ENCODE assay signal across 8 cellular contexts in the genomic region with DNA sequence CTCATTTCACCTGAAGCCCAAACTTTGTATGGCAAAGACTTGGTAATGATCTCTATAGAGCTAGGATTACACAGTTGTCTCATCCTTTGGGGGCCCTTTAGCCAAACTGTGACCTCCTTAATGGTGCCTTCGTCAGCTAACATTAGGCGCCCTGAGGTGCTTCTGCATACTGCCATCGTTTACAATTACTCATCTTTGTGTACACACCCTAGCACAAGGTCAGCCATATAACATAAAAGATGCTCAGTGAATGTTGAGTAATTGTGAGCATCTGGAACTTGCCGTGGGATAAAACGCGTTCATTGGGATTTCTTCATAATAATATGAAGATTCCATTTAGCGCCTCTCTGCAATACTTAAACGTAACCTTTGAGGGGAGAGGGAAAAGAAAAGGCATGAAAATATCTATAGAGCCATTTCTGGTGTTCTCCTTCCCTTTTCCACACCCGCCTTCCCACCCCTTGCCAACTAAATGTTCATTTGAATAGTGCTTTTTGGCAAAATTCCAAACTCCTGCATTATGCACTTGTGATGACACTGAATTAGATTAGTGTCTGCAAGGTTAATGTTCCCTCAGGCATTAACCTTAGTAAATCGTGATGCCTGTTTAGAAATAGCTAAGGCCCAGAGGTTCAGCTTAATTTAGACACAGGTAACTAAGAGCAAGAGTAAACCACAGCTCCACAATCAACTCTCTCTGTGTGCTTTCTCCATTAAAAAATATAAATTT. TPM values are rescaled to one million over a fixed set of nuclear protein-coding genes. Genes with fewer than 3 reads are reported as not detected.
DNase-seq lines count a peak whose midpoint lies in the region; ATAC-seq, FAIRE-seq and TF ChIP-seq lines count a peak whose summit lies in the region.

No MANE protein-coding gene starts in this region.

- no peak for TF ChIP-seq POLR2A in testis (IDR thresholded peaks at IDR 0.05)

- peaks cover 51% of the 10 kb centered on the region for H3K79me2 ChIP-seq in DOHH2 (ENCODE audit: control insufficient read depth, low read length)
- peaks cover 36% of the 10 kb centered on the region for H3K79me2 ChIP-seq in keratinocyte (ENCODE audit: control insufficient read depth, insufficient read depth, low read length)

- H3K4me3 ChIP-seq in DOHH2 (ENCODE audit: low read length) (peak overlapping the region; percentile 84), LNCaP clone FGC (ENCODE audit: low read depth, low read length) (peak overlapping the region; percentile 77), keratinocyte (ENCODE audit: control insufficient read depth in 2 of 3, extremely low read depth in 1 of 3, insufficient read depth in 2 of 3, low read depth in 1 of 3, low read length in 3 of 3) (peak overlapping the region; percentile 84 to 97 (median 96)), testis (peak overlapping the region; percentile 84)

- peaks cover 18% of the 10 kb centered on the region for H3K4me1 ChIP-seq in DOHH2 (ENCODE audit: control insufficient read depth, low read length)
- H3K4me1 ChIP-seq in keratinocyte (ENCODE audit: control insufficient read depth, extremely low read depth, insufficient read depth, low read length) = peaks cover 22% of the 10 kb centered on the region
- peaks cover 16% of the 10 kb centered on the region for H3K4me1 ChIP-seq in testis

- no peaks in the 10 kb centered on the region for H3K9me3 Mint-ChIP-seq in activated naive CD4-positive, alpha-beta T cell treated with anti-CD3 and anti-CD28 coated beads, Interleukin-2, amount 50 U/mL, for 72 hours

- no peaks in the 10 kb centered on the region for H3K9me1 ChIP-seq in keratinocyte (ENCODE audit: control insufficient read depth, extremely low read depth, insufficient read depth, low read length)

- H3K27ac Mint-ChIP-seq in activated naive CD4-positive, alpha-beta T cell treated with anti-CD3 and anti-CD28 coated beads, Interleukin-2, amount 50 U/mL, for 72 hours = peak overlapping the region; percentile 91 to 99

- peak overlapping the region; percentile 94 for H3K9ac ChIP-seq in keratinocyte (ENCODE audit: control insufficient read depth, extremely low read depth, insufficient read depth, low read length)

- no peaks in the 10 kb centered on the region for H3K9me2 ChIP-seq in DOHH2 (replicated peaks; ENCODE audit: control insufficient read depth, low read length)

- H3K9me3 ChIP-seq in DOHH2 (ENCODE audit: control insufficient read depth, insufficient read depth, low read length) = no peaks in the 10 kb centered on the region
- no peaks in the 10 kb centered on the region for H3K9me3 ChIP-seq in keratinocyte (ENCODE audit: control insufficient read depth, low read depth, low read length)
- no peaks in the 10 kb centered on the region for H3K9me3 ChIP-seq in testis

- H3K27ac ChIP-seq in DOHH2 (ENCODE audit: low read depth, low read length) (no peak overlapping the region), keratinocyte (ENCODE audit: control insufficient read depth, insufficient read depth, low read length) (peak overlapping the region; percentile 93), testis (peak overlapping the region; percentile 78 to 91)

- intact Hi-C loops in testis (cut with DNase I; ENCODE audit: low total_unique reads) = no loop called here

- H3F3A ChIP-seq in DOHH2 (ENCODE audit: control insufficient read depth, insufficient read depth) = peaks cover 4% of the 10 kb centered on the region; the same call in 1 of the 2 replicates

- peak overlapping the region; percentile 89 for H2AFZ ChIP-seq in keratinocyte (ENCODE audit: control insufficient read depth, low read length)

- peak; percentile 1 for ATAC-seq in activated naive CD4-positive, alpha-beta T cell treated with anti-CD3 and anti-CD28 coated beads, Interleukin-2, amount 50 U/mL, for 72 hours

- FAIRE-seq in keratinocyte (lab: Jason Lieb, UNC) = peak; percentile 76

- no peaks in the 10 kb centered on the region for H3K27me3 ChIP-seq in DOHH2 (ENCODE audit: control insufficient read depth, low read length)
- H3K27me3 ChIP-seq in keratinocyte (ENCODE audit: control insufficient read depth, extremely low read depth, insufficient read depth, low read length) = no peaks in the 10 kb centered on the region
- H3K27me3 ChIP-seq in testis = no peaks in the 10 kb centered on the region

- DNase-seq in LNCaP clone FGC (ENCODE audit: low read depth) = peak; percentile 40
- no peak for DNase-seq in activated naive CD4-positive, alpha-beta T cell treated with anti-CD3 and anti-CD28 coated beads, Interleukin-2, amount 50 U/mL, for 72 hours (ENCODE audit: low spot score in 2 of 2)
- DNase-seq in keratinocyte (ENCODE audit: low read depth, low spot score) = peak; percentile 45
- DNase-seq in testis = no peak
- no peak for DNase-seq in HT-29 (ENCODE audit: low spot score)
- no peak for DNase-seq in DMS79 (lab: John Stamatoyannopoulos, UW)
- DNase-seq in OCI-M1 (lab: John Stamatoyannopoulos, UW) = no peak

- dilution Hi-C loops in keratinocyte (cut with MboI; ENCODE audit: extremely low pct_ligation_motif_present, low sequenced_read_pairs) = no loop called here

- WGBS in testis, 2 donors = 39 to 47% methylated on average over 8 to 10 of the region's 10 CpGs

- peaks cover 11 to 18% of the 10 kb centered on the region in 2 donors for H3K36me3 Mint-ChIP-seq in activated naive CD4-positive, alpha-beta T cell treated with anti-CD3 and anti-CD28 coated beads, Interleukin-2, amount 50 U/mL, for 72 hours

- H3K36me3 ChIP-seq in DOHH2 (ENCODE audit: control insufficient read depth, low read length) (peaks cover 7% of the 10 kb centered on the region; the same call in 1 of the 2 replicates), keratinocyte (ENCODE audit: control insufficient read depth in 2 of 2, extremely low read depth in 1 of 2, insufficient read depth in 2 of 2, low read length in 2 of 2) (no peaks in the 10 kb centered on the region), testis (ENCODE audit: low read depth, missing control alignments) (no peaks in the 10 kb centered on the region)

- 0 out of 2 replicates have a peak, but pooled peaks cover 5% of the 10 kb centered on the region for H4K20me1 ChIP-seq in DOHH2 (ENCODE audit: control insufficient read depth, insufficient read depth, low read depth, low read length)
- no peaks in the 10 kb centered on the region for H4K20me1 ChIP-seq in keratinocyte (ENCODE audit: control insufficient read depth, extremely low read depth, insufficient read depth, low read length)

- peak overlapping the region; percentile 88 for H3K4me2 ChIP-seq in DOHH2 (ENCODE audit: low read length)
- H3K4me2 ChIP-seq in keratinocyte (ENCODE audit: control insufficient read depth, extremely low read depth, insufficient read depth, low read depth, low read length) = peak overlapping the region; percentile 94

- TF ChIP-seq CTCF in DOHH2 (IDR thresholded peaks at IDR 0.05; ENCODE audit: low read depth, low read length, poor library complexity, severe bottlenecking) = no peak
- TF ChIP-seq CTCF in LNCaP clone FGC (IDR thresholded peaks at IDR 0.05; ENCODE audit: control insufficient read depth, extremely low read depth, insufficient read depth) = no peak
- no peak for TF ChIP-seq CTCF in keratinocyte (optimal IDR thresholded peaks at IDR 0.05 in 1 of 3, IDR thresholded peaks at IDR 0.05 in 1 of 3, conservative IDR thresholded peaks at IDR 0.05 in 1 of 3; ENCODE audit: extremely low read depth in 1 of 3, insufficient read depth in 2 of 3, low read length in 3 of 3)
- no peak for TF ChIP-seq CTCF in testis (IDR thresholded peaks at IDR 0.05)

RNA-seq across cellular contexts. Expression of a gene that starts 1.0 kb away (rescaled TPM):
- total RNA-seq in activated naive CD4-positive, alpha-beta T cell treated with anti-CD3 and anti-CD28 coated beads, Interleukin-2, amount 50 U/mL, for 72 hours = 10 to 100 TPM; 28.5 to 47.8 TPM
- polyA plus RNA-seq in keratinocyte = 16.1 to 21.4 TPM (median 16.7 TPM) in 3 replicates
- polyA plus RNA-seq in keratinocyte (2011; ENCODE audit: low read depth) = 25.8 TPM
- polyA plus RNA-seq in keratinocyte (2011; cell fraction: cytosol; rRNA removed) = 7.6 and 17.2 TPM in 2 replicates
- polyA plus RNA-seq in keratinocyte (2011; cell fraction: nucleus; rRNA removed) = 20.4 and 21.2 TPM in 2 replicates
- 12.7 and 20.0 TPM in 2 replicates for polyA plus RNA-seq in keratinocyte (2012; ENCODE audit: low replicate concordance)
- 16.0 to 113 TPM (median 67.4 TPM) in 3 replicates for polyA minus RNA-seq in keratinocyte
- polyA minus RNA-seq in keratinocyte (2011; cell fraction: cytosol; rRNA and poly(A)+ RNA removed) = 20.1 TPM
- polyA minus RNA-seq in keratinocyte (2011; cell fraction: nucleus; rRNA and poly(A)+ RNA removed) = 24.0 and 66.2 TPM in 2 replicates
- total RNA-seq in testis = 10 to 100 TPM; 29.7 to 33.6 TPM
- 17.6 TPM for polyA plus RNA-seq in testis (ENCODE audit: insufficient read depth, low read depth, low replicate concordance)
- total RNA-seq in HT-29 (2014; rRNA removed; shearing (Covaris generic)) = 18.8 and 34.3 TPM in 2 replicates

Comparison
In these comparisons a context has a peak if more than half of its experiments do, and no peak if none do; other contexts are left out.
1. DNase-seq: peak in LNCaP clone FGC (single experiment) and keratinocyte (single experiment); none in activated naive CD4-positive, alpha-beta T cell treated with anti-CD3 and anti-CD28 coated beads, Interleukin-2, amount 50 U/mL, for 72 hours (0 of 2), testis (single experiment), HT-29 (single experiment), DMS79 (single experiment) and OCI-M1 (single experiment).
2. Peak in every context shown above with its lines, with median percentiles within 50 percentile points of each other: H3K4me3 ChIP-seq.